Comparison of ENCODE assay signal across 1 cellular context in the genomic region with DNA sequence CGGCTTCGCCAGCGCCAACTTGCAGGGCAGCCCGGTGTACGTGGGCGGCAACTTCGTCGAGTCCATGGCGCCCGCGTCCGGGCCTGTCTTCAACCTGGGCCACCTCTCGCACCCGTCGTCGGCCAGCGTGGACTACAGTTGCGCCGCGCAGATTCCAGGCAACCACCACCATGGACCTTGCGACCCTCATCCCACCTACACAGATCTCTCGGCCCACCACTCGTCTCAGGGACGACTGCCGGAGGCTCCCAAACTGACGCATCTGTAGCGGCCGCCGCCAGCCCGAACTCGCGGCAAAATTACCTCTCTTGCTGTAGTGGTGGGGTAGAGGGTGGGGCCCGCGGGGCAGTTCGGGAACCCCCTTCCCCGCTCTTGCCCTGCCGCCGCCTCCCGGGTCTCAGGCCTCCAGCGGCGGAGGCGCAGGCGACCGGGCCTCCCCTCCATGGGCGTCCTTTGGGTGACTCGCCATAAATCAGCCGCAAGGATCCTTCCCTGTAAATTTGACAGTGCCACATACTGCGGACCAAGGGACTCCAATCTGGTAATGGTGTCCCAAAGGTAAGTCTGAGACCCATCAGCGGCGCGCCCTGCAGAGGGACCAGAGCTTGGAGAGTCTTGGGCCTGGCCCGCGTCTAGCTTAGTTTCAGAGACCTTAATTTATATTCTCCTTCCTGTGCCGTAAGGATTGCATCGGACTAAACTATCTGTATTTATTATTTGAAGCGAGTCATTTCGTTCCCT.
TF ChIP-seq lines count a peak whose summit lies in the region.

No MANE protein-coding gene starts in this region.

TF ChIP-seq in HepG2, 621 proteins besides CTCF, POLR2A, EP300 and RAD21 (continued from another document):
- peak; percentile 24; the same call in 1 of the 2 replicates for TF ChIP-seq MAX (IDR thresholded peaks at IDR 0.05)
- peak; percentile 31; the same call in 1 of the 2 replicates for TF ChIP-seq SPEN (CRISPR knock-in tag; IDR thresholded peaks at IDR 0.05; ENCODE audit: low read depth)
- TF ChIP-seq GATAD1 (CRISPR knock-in tag; IDR thresholded peaks at IDR 0.05) = no peak
- TF ChIP-seq ZNF687 (CRISPR knock-in tag; IDR thresholded peaks at IDR 0.05) = peak; percentile 54
- TF ChIP-seq ZNF710 (CRISPR knock-in tag; IDR thresholded peaks at IDR 0.05; ENCODE audit: borderline replicate concordance) = peak; percentile 45; the same call in 1 of the 2 replicates
- TF ChIP-seq POLR2AphosphoS5 (IDR thresholded peaks at IDR 0.05; ENCODE audit: low read depth, low read length) = peak; percentile 31; the same call in 1 of the 2 replicates
- peak; percentile 36; the same call in 1 of the 2 replicates for TF ChIP-seq KDM5B (CRISPR knock-in tag; IDR thresholded peaks at IDR 0.05; ENCODE audit: borderline replicate concordance)
- no peak for TF ChIP-seq ZNF260 (CRISPR knock-in tag; IDR thresholded peaks at IDR 0.05; ENCODE audit: borderline replicate concordance, low read depth)
- TF ChIP-seq CCDC6 (CRISPR knock-in tag; IDR thresholded peaks at IDR 0.05) = peak; percentile 68
- TF ChIP-seq RARA (CRISPR knock-in tag; IDR thresholded peaks at IDR 0.05) = no peak
- TF ChIP-seq, protein P1, sequence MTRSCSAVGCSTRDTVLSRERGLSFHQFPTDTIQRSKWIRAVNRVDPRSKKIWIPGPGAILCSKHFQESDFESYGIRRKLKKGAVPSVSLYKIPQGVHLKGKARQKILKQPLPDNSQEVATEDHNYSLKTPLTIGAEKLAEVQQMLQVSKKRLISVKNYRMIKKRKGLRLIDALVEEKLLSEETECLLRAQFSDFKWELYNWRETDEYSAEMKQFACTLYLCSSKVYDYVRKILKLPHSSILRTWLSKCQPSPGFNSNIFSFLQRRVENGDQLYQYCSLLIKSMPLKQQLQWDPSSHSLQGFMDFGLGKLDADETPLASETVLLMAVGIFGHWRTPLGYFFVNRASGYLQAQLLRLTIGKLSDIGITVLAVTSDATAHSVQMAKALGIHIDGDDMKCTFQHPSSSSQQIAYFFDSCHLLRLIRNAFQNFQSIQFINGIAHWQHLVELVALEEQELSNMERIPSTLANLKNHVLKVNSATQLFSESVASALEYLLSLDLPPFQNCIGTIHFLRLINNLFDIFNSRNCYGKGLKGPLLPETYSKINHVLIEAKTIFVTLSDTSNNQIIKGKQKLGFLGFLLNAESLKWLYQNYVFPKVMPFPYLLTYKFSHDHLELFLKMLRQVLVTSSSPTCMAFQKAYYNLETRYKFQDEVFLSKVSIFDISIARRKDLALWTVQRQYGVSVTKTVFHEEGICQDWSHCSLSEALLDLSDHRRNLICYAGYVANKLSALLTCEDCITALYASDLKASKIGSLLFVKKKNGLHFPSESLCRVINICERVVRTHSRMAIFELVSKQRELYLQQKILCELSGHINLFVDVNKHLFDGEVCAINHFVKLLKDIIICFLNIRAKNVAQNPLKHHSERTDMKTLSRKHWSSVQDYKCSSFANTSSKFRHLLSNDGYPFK (CRISPR knock-in tag; IDR thresholded peaks at IDR 0.05; ENCODE audit: borderline replicate concordance) = 0 out of 2 replicates have a peak, but pooled peaks have one; percentile 43
- peak; percentile 97 for TF ChIP-seq AGO1 (IDR thresholded peaks at IDR 0.05; ENCODE audit: low read depth, low read length, poor library complexity, severe bottlenecking)
- no peak for TF ChIP-seq ATF1 (CRISPR knock-in tag; IDR thresholded peaks at IDR 0.05)
- TF ChIP-seq KDM2A (CRISPR knock-in tag; IDR thresholded peaks at IDR 0.05; ENCODE audit: borderline replicate concordance, low read depth) = peak; percentile 39; the same call in 1 of the 2 replicates
